ENCODE assay signal across 9 cellular contexts in the genomic region with DNA sequence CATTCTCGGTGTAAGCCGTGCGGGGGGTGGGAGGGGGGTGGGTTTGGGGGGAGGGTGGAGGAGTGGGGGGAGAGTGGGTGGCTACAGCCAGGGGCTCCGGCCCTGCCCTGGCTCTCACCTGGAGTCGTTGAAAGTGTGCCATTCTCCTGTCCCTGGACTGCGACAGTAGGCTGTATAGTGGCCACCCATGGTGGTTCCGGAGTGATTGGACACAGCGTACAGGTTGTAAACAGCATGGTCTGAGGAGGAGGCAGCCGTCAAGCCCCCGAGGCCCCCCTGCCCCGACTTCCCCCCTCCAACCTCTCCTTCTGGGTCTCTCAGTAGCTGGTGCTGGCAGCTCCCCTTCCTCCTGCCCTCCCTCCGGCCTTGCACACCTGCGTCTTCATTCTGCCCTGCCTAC. TPM values are rescaled to one million over a fixed set of nuclear protein-coding genes. Genes with fewer than 3 reads are reported as not detected.
DNase-seq lines count a peak whose midpoint lies in the region; ATAC-seq and TF ChIP-seq lines count a peak whose summit lies in the region.
"Had no signal": no experiment of that assay in that cellular context is flagged by ENCODE, and none has a peak within 500 bp of the region (broad histone marks: within the 10 kb centered on the region; RNA-seq: fewer than 3 reads in every experiment).

No MANE protein-coding gene starts in this region.

- TF ChIP-seq CTCF in HCT116 (IDR thresholded peaks at IDR 0.05 in 2 of 3, conservative IDR thresholded peaks at IDR 0.05 in 1 of 3; ENCODE audit: borderline replicate concordance in 1 of 3, insufficient read depth in 1 of 3, low read depth in 2 of 3, low read length in 2 of 3), result no peak

- no peaks in the 10 kb centered on the region for H4K20me1 ChIP-seq in HCT116 (ENCODE audit: insufficient read depth)

- peak overlapping the region; percentile 86 for H3K9ac ChIP-seq in HCT116 (ENCODE audit: low read length)

- no peak overlapping the region for H2AFZ ChIP-seq in HCT116 (ENCODE audit: low read depth, low read length, poor library complexity, severe bottlenecking)

- BruUV-seq in HCT116 (replicated peaks; lab: Mats Ljungman, UMichigan), result no TSS peak

- H3K9me3 ChIP-seq in HCT116 (ENCODE audit: control insufficient read depth in 1 of 2, insufficient read depth in 1 of 2, low read depth in 1 of 2, low read length in 2 of 2) (no peaks in the 10 kb centered on the region), right cardiac atrium (ENCODE audit: control insufficient read depth, low read length) (no peaks in the 10 kb centered on the region)

- CTCF ChIA-PET in HCT116 (lab: Charles Lee), result interaction anchor here (0.7 to 2.6 kb wide), 10 partner anchors 9 to 118 kb away, joined by 3 to 68 read pairs (median 8); a partner anchor contains a TSS

- RAD21 ChIA-PET in HCT116 (lab: Charles Lee; ENCODE audit: low non-redundant PET in 1 of 2, low total read pairs in 2 of 2, uncharacterized antibody in 2 of 2, unreplicated experiment in 2 of 2), result interaction anchor here (0.9 to 1.4 kb wide), 3 partner anchors 15 to 117 kb away, joined by 3 to 7 read pairs (median 4); no protein-coding TSS in a partner anchor

- TF ChIP-seq POLR2A in HCT116 (IDR thresholded peaks at IDR 0.05; ENCODE audit: borderline replicate concordance, extremely low read depth, insufficient read depth, insufficient read length), result no peak

- H3K9me2 ChIP-seq in HCT116 (ENCODE audit: insufficient read depth), result no peaks in the 10 kb centered on the region

- no peak for TF ChIP-seq RAD21 in HCT116 (IDR thresholded peaks at IDR 0.05; ENCODE audit: low read depth)

- peaks cover 5% of the 10 kb centered on the region for H3K4me1 Mint-ChIP-seq in activated T-helper 17 cell treated with anti-CD3 and anti-CD28 coated beads, Interleukin-2, amount 50 U/mL, for 72 hours
- peaks cover 35% of the 10 kb centered on the region for H3K4me1 Mint-ChIP-seq in stimulated activated effector memory CD8-positive, alpha-beta T cell treated with anti-CD3 and anti-CD28 coated beads, Interleukin-12 subunit alpha, Interleukin-12 subunit beta, amount 100 ng/mL, for 72 hours

- H3K36me3 Mint-ChIP-seq in activated T-helper 17 cell treated with anti-CD3 and anti-CD28 coated beads, Interleukin-2, amount 50 U/mL, for 72 hours (ENCODE audit: low read depth), result no peaks in the 10 kb centered on the region
- H3K36me3 Mint-ChIP-seq in stimulated activated effector memory CD8-positive, alpha-beta T cell treated with anti-CD3 and anti-CD28 coated beads, Interleukin-12 subunit alpha, Interleukin-12 subunit beta, amount 100 ng/mL, for 72 hours, result no peaks in the 10 kb centered on the region

- H3K9me3 Mint-ChIP-seq in activated T-helper 17 cell treated with anti-CD3 and anti-CD28 coated beads, Interleukin-2, amount 50 U/mL, for 72 hours, result no peaks in the 10 kb centered on the region
- no peaks in the 10 kb centered on the region for H3K9me3 Mint-ChIP-seq in stimulated activated effector memory CD8-positive, alpha-beta T cell treated with anti-CD3 and anti-CD28 coated beads, Interleukin-12 subunit alpha, Interleukin-12 subunit beta, amount 100 ng/mL, for 72 hours

- H3K27me3 Mint-ChIP-seq in activated T-helper 17 cell treated with anti-CD3 and anti-CD28 coated beads, Interleukin-2, amount 50 U/mL, for 72 hours, result peaks cover 11% of the 10 kb centered on the region

- 33% methylated on average over 13 of the region's 13 CpGs for WGBS in right cardiac atrium

- no peaks in the 10 kb centered on the region for H3K27me3 ChIP-seq in HCT116 (ENCODE audit: insufficient read depth, low read length)
- no peaks in the 10 kb centered on the region for H3K27me3 ChIP-seq in right cardiac atrium (ENCODE audit: control insufficient read depth, insufficient read depth)

- no peaks in the 10 kb centered on the region for H3K79me2 ChIP-seq in HCT116 (ENCODE audit: insufficient read depth, low read length)

- peak overlapping the region; percentile 97 for H3K4me2 ChIP-seq in HCT116 (ENCODE audit: low read length)

- POLR2A ChIA-PET in HCT116 (lab: Charles Lee), result no interaction called here

- H3K36me3 ChIP-seq in HCT116 (ENCODE audit: control insufficient read depth in 1 of 2, insufficient read depth in 2 of 2, low read length in 2 of 2), result peaks cover 0 to 6% of the 10 kb centered on the region in 2 experiments; a peak in 1 of 4 replicates

- peak; percentile 7; the same call in 1 of the 2 replicates for ATAC-seq in HCT116
- no peak for ATAC-seq in activated T-helper 17 cell treated with anti-CD3 and anti-CD28 coated beads, Interleukin-2, amount 50 U/mL, for 72 hours (replicated peaks)
- peak; percentile 2 to 4 for ATAC-seq in right cardiac atrium
- no peak for ATAC-seq in stimulated activated effector memory CD8-positive, alpha-beta T cell treated with anti-CD3 and anti-CD28 coated beads, Interleukin-12 subunit alpha, Interleukin-12 subunit beta, amount 100 ng/mL, for 72 hours
- no peak for ATAC-seq in HG03571 (IDR thresholded peaks at IDR 0.05; ENCODE audit: unreplicated experiment)

- H3K4me1 ChIP-seq in HCT116 (ENCODE audit: control insufficient read depth in 1 of 2, insufficient read depth in 2 of 2, low read length in 2 of 2) (peaks cover 23 to 36% of the 10 kb centered on the region in 2 experiments), right cardiac atrium (ENCODE audit: control insufficient read depth, insufficient read depth, low read length) (no peaks in the 10 kb centered on the region)

- H3K4me3 ChIP-seq in HCT116 (replicated peaks in 1 of 2; ENCODE audit: low read depth in 1 of 2, low read length in 2 of 2) (peak overlapping the region; percentile 62 to 66), right cardiac atrium (ENCODE audit: low read length) (peak overlapping the region; percentile 48)

- no peak overlapping the region for H3K27ac Mint-ChIP-seq in activated T-helper 17 cell treated with anti-CD3 and anti-CD28 coated beads, Interleukin-2, amount 50 U/mL, for 72 hours
- H3K27ac Mint-ChIP-seq in stimulated activated effector memory CD8-positive, alpha-beta T cell treated with anti-CD3 and anti-CD28 coated beads, Interleukin-12 subunit alpha, Interleukin-12 subunit beta, amount 100 ng/mL, for 72 hours, result no peak overlapping the region

- DNase-seq in HCT116 (ENCODE audit: low read depth, low spot score), result no peak
- peak in 2 of 3 donors; percentile 52 to 58 for DNase-seq in right cardiac atrium
- no peak for DNase-seq in stimulated activated effector memory CD8-positive, alpha-beta T cell treated with anti-CD3 and anti-CD28 coated beads, Interleukin-12 subunit alpha, Interleukin-12 subunit beta, amount 100 ng/mL, for 72 hours (ENCODE audit: low spot score in 2 of 2)
- no peak for DNase-seq in HT-29 (ENCODE audit: low spot score)
- DNase-seq in NCI-H524 treated with DMSO at 0.1 percent for 48 hours (lab: John Stamatoyannopoulos, UW), result no peak
- no peak for DNase-seq in NCI-H69 (lab: John Stamatoyannopoulos, UW)

- peak overlapping the region; percentile 81 for H3K4me3 Mint-ChIP-seq in activated T-helper 17 cell treated with anti-CD3 and anti-CD28 coated beads, Interleukin-2, amount 50 U/mL, for 72 hours
- H3K4me3 Mint-ChIP-seq in stimulated activated effector memory CD8-positive, alpha-beta T cell treated with anti-CD3 and anti-CD28 coated beads, Interleukin-12 subunit alpha, Interleukin-12 subunit beta, amount 100 ng/mL, for 72 hours, result peak overlapping the region; percentile 89

- no peak overlapping the region; the same call in 1 of the 2 replicates for H3K27ac ChIP-seq in HCT116 (ENCODE audit: low read depth, low read length)
- peak overlapping the region; percentile 28 for H3K27ac ChIP-seq in right cardiac atrium (ENCODE audit: low read length)

- intact Hi-C loops in HCT116 (cut with micrococcal nuclease) (no loop called here), right cardiac atrium (cut with DNase I) (loop anchor here in 2 of 4 donors (2.0 to 10.0 kb wide), 2 partner anchors 16 to 118 kb away; no protein-coding TSS in a partner anchor)

TF ChIP-seq in HCT116, 20 proteins besides CTCF, POLR2A, EP300 and RAD21 (continues in another document):
- no peak for TF ChIP-seq YY1 (IDR thresholded peaks at IDR 0.05; ENCODE audit: extremely low read depth, insufficient replicate concordance, low read depth, low read length)

RNA-seq across cellular contexts. Expression of a gene that starts 10.6 kb away (rescaled TPM):
- total RNA-seq in HCT116 (2021; ENCODE audit: unreplicated experiment) (not detected), right cardiac atrium (under 1 TPM in 1 of 4 donors, not detected in 3; 0.06 TPM)
- polyA plus RNA-seq in HCT116 (2012), result not detected in 2 replicates
- not detected for total RNA-seq in activated T-helper 17 cell treated with anti-CD3 and anti-CD28 coated beads, Interleukin-2, amount 50 U/mL, for 72 hours
- polyA plus RNA-seq in right cardiac atrium, result 0.02 TPM
- not detected in 2 replicates for total RNA-seq in HT-29 (2014; rRNA removed; shearing (Covaris generic))
- total RNA-seq: GM12878 had no signal
- polyA plus RNA-seq: GM12878 had no signal

RNA-seq across cellular contexts. Expression of a gene that starts 16.4 kb away (rescaled TPM):
- total RNA-seq in HCT116 (2021; ENCODE audit: unreplicated experiment), result not detected
- not detected in 2 replicates for polyA plus RNA-seq in HCT116 (2012)
- not detected for total RNA-seq in activated T-helper 17 cell treated with anti-CD3 and anti-CD28 coated beads, Interleukin-2, amount 50 U/mL, for 72 hours
- total RNA-seq in right cardiac atrium, result 10 to 100 TPM; 21.4 to 31.0 (median 24.1) TPM
- 27.1 TPM for polyA plus RNA-seq in right cardiac atrium
- 0.47 and 0.56 TPM in 2 replicates for total RNA-seq in HT-29 (2014; rRNA removed; shearing (Covaris generic))
- total RNA-seq: GM12878 had no signal
- polyA plus RNA-seq: GM12878 had no signal

RNA-seq across cellular contexts. Expression of a gene that starts 22.7 kb away (rescaled TPM):
- 45.6 TPM for total RNA-seq in HCT116 (2021; ENCODE audit: unreplicated experiment)
- polyA plus RNA-seq in HCT116 (2012), result 49.8 and 55.4 TPM in 2 replicates
- 10 to 100 TPM; 23.7 to 32.6 TPM for total RNA-seq in activated T-helper 17 cell treated with anti-CD3 and anti-CD28 coated beads, Interleukin-2, amount 50 U/mL, for 72 hours
- total RNA-seq in right cardiac atrium, result 10 to 100 TPM; 12.7 to 19.6 (median 15.2) TPM
- 9.7 TPM for polyA plus RNA-seq in right cardiac atrium
- total RNA-seq in HT-29 (2014; rRNA removed; shearing (Covaris generic)), result 13.3 and 14.8 TPM in 2 replicates

RNA-seq across cellular contexts. Expression of a gene that starts 24.4 kb away (rescaled TPM):
- total RNA-seq in HCT116 (2021; ENCODE audit: unreplicated experiment) (5.0 TPM), right cardiac atrium (10 to 100 TPM; 57.3 to 98.4 (median 95.7) TPM)
- polyA plus RNA-seq in HCT116 (2012), result 3.6 and 4.0 TPM in 2 replicates
- 1 to 10 TPM in 1 of 2 donors, under 1 TPM in 1; 0.52 to 1.3 TPM for total RNA-seq in activated T-helper 17 cell treated with anti-CD3 and anti-CD28 coated beads, Interleukin-2, amount 50 U/mL, for 72 hours
- 57.1 TPM for polyA plus RNA-seq in right cardiac atrium
- 2.2 and 4.4 TPM in 2 replicates for total RNA-seq in HT-29 (2014; rRNA removed; shearing (Covaris generic))

RNA-seq across cellular contexts. Expression of a gene that starts 40.1 kb away (rescaled TPM):
- 17.4 TPM for total RNA-seq in HCT116 (2021; ENCODE audit: unreplicated experiment)
- polyA plus RNA-seq in HCT116 (2012), result 18.3 and 20.6 TPM in 2 replicates
- total RNA-seq in activated T-helper 17 cell treated with anti-CD3 and anti-CD28 coated beads, Interleukin-2, amount 50 U/mL, for 72 hours, result 10 to 100 TPM in 1 of 2 donors, 1 to 10 TPM in 1; 8.2 to 31.1 TPM
- total RNA-seq in right cardiac atrium, result 100 to 1,000 TPM in 2 of 4 donors, 10 to 100 TPM in 2; 95.1 to 127 (median 104) TPM
- 97.2 TPM for polyA plus RNA-seq in right cardiac atrium
- 6.4 and 9.9 TPM in 2 replicates for total RNA-seq in HT-29 (2014; rRNA removed; shearing (Covaris generic))

Comparison
In these comparisons a context has a peak if more than half of its experiments do, and no peak if none do; other contexts are left out.
1. ATAC-seq: peak in HCT116 (single experiment) and right cardiac atrium (2 of 2); none in activated T-helper 17 cell treated with anti-CD3 and anti-CD28 coated beads, Interleukin-2, amount 50 U/mL, for 72 hours (single experiment), stimulated activated effector memory CD8-positive, alpha-beta T cell treated with anti-CD3 and anti-CD28 coated beads, Interleukin-12 subunit alpha, Interleukin-12 subunit beta, amount 100 ng/mL, for 72 hours (single experiment) and HG03571 (single experiment).
2. DNase-seq: peak in right cardiac atrium (2 of 3); none in HCT116 (single experiment), stimulated activated effector memory CD8-positive, alpha-beta T cell treated with anti-CD3 and anti-CD28 coated beads, Interleukin-12 subunit alpha, Interleukin-12 subunit beta, amount 100 ng/mL, for 72 hours (0 of 2), HT-29 (single experiment), NCI-H524 treated with DMSO at 0.1 percent for 48 hours (single experiment) and NCI-H69 (single experiment).
3. RNA of a gene that starts 16.4 kb away (total RNA-seq): 21.4 to 31.0 TPM in right cardiac atrium; 0.47 to 0.56 TPM in HT-29, not detected in HCT116 (single experiment) and not detected in activated T-helper 17 cell treated with anti-CD3 and anti-CD28 coated beads, Interleukin-2, amount 50 U/mL, for 72 hours; every median in the first group is over 10 times any median in the second.